Comparison of ENCODE assay signal across 8 cellular contexts in genomic region chr1:204513117-204513716, GRCh38. TPM values are rescaled to one million over a fixed set of nuclear protein-coding genes. Genes with fewer than 3 reads are reported as not detected.
A peak's percentile ranks its signal among the peaks of the same experiment; 100 is the strongest.
DNase-seq lines count a peak whose midpoint lies in the region; ATAC-seq and TF ChIP-seq lines count a peak whose summit lies in the region.

No MANE protein-coding gene starts in this region.

- peaks cover 55% of the 10 kb centered on the region for H3K4me1 Mint-ChIP-seq in CD14-positive monocyte

- H3K27me3 ChIP-seq in PC-3 (ENCODE audit: low read length) (no peaks in the 10 kb centered on the region), colonic mucosa (no peaks in the 10 kb centered on the region), body of pancreas (no peaks in the 10 kb centered on the region)

- no peak overlapping the region for H3K4me3 ChIP-seq in PC-3 (ENCODE audit: low read length)
- no peak overlapping the region for H3K4me3 ChIP-seq in colonic mucosa
- no peak overlapping the region for H3K4me3 ChIP-seq in body of pancreas

- no peak for TF ChIP-seq POLR2A in body of pancreas (IDR thresholded peaks at IDR 0.05)

- H3K4me2 ChIP-seq in PC-3 (ENCODE audit: low read length), result no peak overlapping the region

- H3K4me3 Mint-ChIP-seq in CD14-positive monocyte, result peak overlapping the region; percentile 90 to 93

- H3K36me3 ChIP-seq in PC-3 (ENCODE audit: low read depth, low read length) (peaks cover 2% of the 10 kb centered on the region), colonic mucosa (no peaks in the 10 kb centered on the region), body of pancreas (replicated peaks in 1 of 2; ENCODE audit: insufficient read depth in 1 of 2, low read depth in 2 of 2) (no peaks in the 10 kb centered on the region)

- no peak for TF ChIP-seq CTCF in CD14-positive monocyte (IDR thresholded peaks at IDR 0.05)
- no peak for TF ChIP-seq CTCF in PC-3 (conservative IDR thresholded peaks at IDR 0.05; ENCODE audit: low read depth, low read length)
- TF ChIP-seq CTCF in colonic mucosa (IDR thresholded peaks at IDR 0.05), result no peak
- TF ChIP-seq CTCF in body of pancreas (IDR thresholded peaks at IDR 0.05), result no peak

- DNase-seq in CD14-positive monocyte (ENCODE audit: low spot score) (no peak), PC-3 (no peak), colonic mucosa (no peak), NCI-H146 treated with DMSO at 0.1 percent for 48 hours (lab: John Stamatoyannopoulos, UW; ENCODE audit: unreplicated experiment) (no peak), occipital lobe (lab: John Stamatoyannopoulos, UW) (no peak), body of pancreas (no peak)

- H3K27ac ChIP-seq in PC-3 (ENCODE audit: low read length), result no peak overlapping the region
- peak overlapping the region; percentile 60 for H3K27ac ChIP-seq in colonic mucosa
- peak overlapping the region in 2 of 4 donors; percentile 9 to 24 for H3K27ac ChIP-seq in body of pancreas

- peaks cover 5% of the 10 kb centered on the region for H3F3A ChIP-seq in PC-3 (ENCODE audit: low read length, unreplicated experiment)

- H3K9me3 Mint-ChIP-seq in CD14-positive monocyte, result peaks cover 0 to 4% (median 2%) of the 10 kb centered on the region in 7 donors

- peaks cover 4% of the 10 kb centered on the region in 2 donors for H3K36me3 Mint-ChIP-seq in CD14-positive monocyte

- no peaks in the 10 kb centered on the region for H3K9me2 ChIP-seq in PC-3 (replicated peaks; ENCODE audit: low read length)

- BruUV-seq in PC-3 (replicated peaks; lab: Mats Ljungman, UMichigan), result no TSS peak

- H3K27me3 Mint-ChIP-seq in CD14-positive monocyte (ENCODE audit: low read depth in 3 of 3), result peaks cover 0 to 2% (median 0%) of the 10 kb centered on the region in 3 donors

- intact Hi-C loops in CD14-positive monocyte (cut with micrococcal nuclease) (no loop called here), PC-3 (cut with micrococcal nuclease) (no loop called here), colonic mucosa (cut with DNase I) (no loop called here), body of pancreas (cut with DNase I) (no loop called here)

- peak overlapping the region in 6 of 7 donors; percentile 98 to 100 (median 100) for H3K27ac Mint-ChIP-seq in CD14-positive monocyte

- POLR2A ChIA-PET in PC-3 (lab: Charles Lee; ENCODE audit: unreplicated experiment), result interaction anchor here (0.7 kb wide), 1 partner anchor 96 kb away, joined by 11 read pairs; no protein-coding TSS in a partner anchor

- H2AFZ ChIP-seq in PC-3 (ENCODE audit: low read length), result peak overlapping the region; percentile 10; the same call in 1 of the 2 replicates

- no peaks in the 10 kb centered on the region for H4K20me1 ChIP-seq in PC-3 (ENCODE audit: low read length)

- H3K9me3 ChIP-seq in PC-3 (ENCODE audit: low read length), result no peaks in the 10 kb centered on the region
- H3K9me3 ChIP-seq in colonic mucosa, result no peaks in the 10 kb centered on the region
- no peaks in the 10 kb centered on the region for H3K9me3 ChIP-seq in body of pancreas

- peak; percentile 45 for ATAC-seq in GM21515 (IDR thresholded peaks at IDR 0.05; ENCODE audit: unreplicated experiment)
- ATAC-seq in PC-3, result no peak
- no peak for ATAC-seq in GM21619 (IDR thresholded peaks at IDR 0.05; ENCODE audit: unreplicated experiment)
- no peak for ATAC-seq in body of pancreas

- CTCF ChIA-PET in PC-3 (lab: Charles Lee), result no interaction called here

- H3K4me1 ChIP-seq in PC-3 (ENCODE audit: insufficient read depth, low read length) (peaks cover 14% of the 10 kb centered on the region), colonic mucosa (peaks cover 4% of the 10 kb centered on the region), body of pancreas (peaks cover 17% of the 10 kb centered on the region)

- peaks cover 20% of the 10 kb centered on the region for H3K79me2 ChIP-seq in PC-3 (ENCODE audit: low read length)

- WGBS in body of pancreas, 2 donors, result 63 to 77% methylated on average over 15 of the region's 15 CpGs

- no peak overlapping the region for H3K9ac ChIP-seq in PC-3 (ENCODE audit: low read length)
- H3K9ac ChIP-seq in colonic mucosa (ENCODE audit: low read depth in 2 of 2, low read length in 2 of 2), result no peak overlapping the region

RNA-seq across cellular contexts. Expression of gene MDM4, which starts 3.0 kb away (rescaled TPM):
- polyA plus RNA-seq in CD14-positive monocyte, result 10 to 100 TPM in 1 of 2 donors, 1 to 10 TPM in 1; 7.8 to 10.2 TPM
- total RNA-seq in PC-3 (2014; rRNA removed) (36.3 and 55.7 TPM in 2 replicates), colonic mucosa (10 to 100 TPM; 43.7 to 49.8 TPM), occipital lobe (60.4 TPM), body of pancreas (100 to 1,000 TPM in 1 of 2 donors, 10 to 100 TPM in 1; 72.9 to 125 TPM)

RNA-seq across cellular contexts. Expression of gene PIK3C2B, which starts 18.6 kb away (rescaled TPM):
- under 1 TPM in 1 of 2 donors, not detected in 1; 0.04 TPM for polyA plus RNA-seq in CD14-positive monocyte
- total RNA-seq in PC-3 (2014; rRNA removed) (34.7 and 35.3 TPM in 2 replicates), colonic mucosa (10 to 100 TPM; 67.6 to 85.5 TPM), occipital lobe (31.0 TPM), body of pancreas (10 to 100 TPM; 11.4 to 18.1 TPM)
